ENCODE assay signal across 1 cellular context in the genomic region with DNA sequence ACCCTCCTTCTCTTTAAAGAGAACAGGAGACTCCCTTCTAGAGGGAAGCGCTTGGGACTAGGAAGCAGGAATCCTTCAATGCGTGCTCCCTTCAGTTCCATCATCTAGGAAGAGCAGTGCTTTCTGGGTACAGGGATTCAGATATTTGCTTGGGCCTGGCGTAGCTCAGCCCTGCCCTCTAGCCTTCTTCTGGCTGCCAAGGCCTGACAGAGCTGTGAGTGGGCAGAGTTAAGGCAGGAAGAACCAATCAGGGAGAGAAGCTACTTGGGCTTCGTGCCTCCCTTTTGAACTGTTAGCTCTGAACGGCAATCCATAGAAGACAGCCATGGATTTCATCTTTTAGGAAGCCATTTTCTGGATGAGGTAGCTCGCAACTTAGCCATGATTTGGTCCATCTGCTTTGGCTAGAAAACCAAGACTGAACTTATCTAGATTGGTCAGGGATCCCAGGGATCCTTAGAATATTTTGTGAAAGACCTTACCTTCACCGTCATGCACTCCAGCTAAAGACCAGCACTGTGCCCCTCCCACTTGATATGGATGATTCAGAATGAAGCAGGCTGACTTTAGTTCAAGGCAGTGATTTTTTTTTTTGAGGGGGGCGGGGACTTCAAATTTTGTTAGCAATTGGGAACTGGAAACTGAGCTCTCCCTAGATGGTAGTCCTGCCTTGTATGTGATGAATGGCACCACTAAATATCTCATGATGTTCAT.
TF ChIP-seq lines count a peak whose summit lies in the region.

No MANE protein-coding gene starts in this region.

TF ChIP-seq in HepG2, 621 proteins besides CTCF, POLR2A, EP300 and RAD21:
- TF ChIP-seq, protein P1, sequence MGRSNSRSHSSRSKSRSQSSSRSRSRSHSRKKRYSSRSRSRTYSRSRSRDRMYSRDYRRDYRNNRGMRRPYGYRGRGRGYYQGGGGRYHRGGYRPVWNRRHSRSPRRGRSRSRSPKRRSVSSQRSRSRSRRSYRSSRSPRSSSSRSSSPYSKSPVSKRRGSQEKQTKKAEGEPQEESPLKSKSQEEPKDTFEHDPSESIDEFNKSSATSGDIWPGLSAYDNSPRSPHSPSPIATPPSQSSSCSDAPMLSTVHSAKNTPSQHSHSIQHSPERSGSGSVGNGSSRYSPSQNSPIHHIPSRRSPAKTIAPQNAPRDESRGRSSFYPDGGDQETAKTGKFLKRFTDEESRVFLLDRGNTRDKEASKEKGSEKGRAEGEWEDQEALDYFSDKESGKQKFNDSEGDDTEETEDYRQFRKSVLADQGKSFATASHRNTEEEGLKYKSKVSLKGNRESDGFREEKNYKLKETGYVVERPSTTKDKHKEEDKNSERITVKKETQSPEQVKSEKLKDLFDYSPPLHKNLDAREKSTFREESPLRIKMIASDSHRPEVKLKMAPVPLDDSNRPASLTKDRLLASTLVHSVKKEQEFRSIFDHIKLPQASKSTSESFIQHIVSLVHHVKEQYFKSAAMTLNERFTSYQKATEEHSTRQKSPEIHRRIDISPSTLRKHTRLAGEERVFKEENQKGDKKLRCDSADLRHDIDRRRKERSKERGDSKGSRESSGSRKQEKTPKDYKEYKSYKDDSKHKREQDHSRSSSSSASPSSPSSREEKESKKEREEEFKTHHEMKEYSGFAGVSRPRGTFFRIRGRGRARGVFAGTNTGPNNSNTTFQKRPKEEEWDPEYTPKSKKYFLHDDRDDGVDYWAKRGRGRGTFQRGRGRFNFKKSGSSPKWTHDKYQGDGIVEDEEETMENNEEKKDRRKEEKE (IDR thresholded peaks at IDR 0.05) = no peak
- TF ChIP-seq SNRNP70 (IDR thresholded peaks at IDR 0.05; ENCODE audit: low read depth, low read length) = no peak
- no peak for TF ChIP-seq MZF1 (CRISPR knock-in tag; IDR thresholded peaks at IDR 0.05; ENCODE audit: borderline replicate concordance)
- TF ChIP-seq ZNF644 (CRISPR knock-in tag; IDR thresholded peaks at IDR 0.05; ENCODE audit: low read depth) = no peak
- TF ChIP-seq ATM (IDR thresholded peaks at IDR 0.05; ENCODE audit: borderline replicate concordance) = no peak
- TF ChIP-seq ZNF619 (CRISPR knock-in tag; IDR thresholded peaks at IDR 0.05) = no peak
- no peak for TF ChIP-seq RBM22 (optimal IDR thresholded peaks at IDR 0.05; ENCODE audit: low read length)
- no peak for TF ChIP-seq ZNF205 (CRISPR knock-in tag; IDR thresholded peaks at IDR 0.05)
- no peak for TF ChIP-seq CCDC6 (CRISPR knock-in tag; IDR thresholded peaks at IDR 0.05)
- TF ChIP-seq, protein P2, sequence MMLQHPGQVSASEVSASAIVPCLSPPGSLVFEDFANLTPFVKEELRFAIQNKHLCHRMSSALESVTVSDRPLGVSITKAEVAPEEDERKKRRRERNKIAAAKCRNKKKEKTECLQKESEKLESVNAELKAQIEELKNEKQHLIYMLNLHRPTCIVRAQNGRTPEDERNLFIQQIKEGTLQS (CRISPR knock-in tag; IDR thresholded peaks at IDR 0.05) = no peak
- TF ChIP-seq JUNB (CRISPR knock-in tag; IDR thresholded peaks at IDR 0.05; ENCODE audit: borderline replicate concordance) = no peak
- no peak for TF ChIP-seq HDAC2 (CRISPR knock-in tag; IDR thresholded peaks at IDR 0.05)
- TF ChIP-seq, protein P3, sequence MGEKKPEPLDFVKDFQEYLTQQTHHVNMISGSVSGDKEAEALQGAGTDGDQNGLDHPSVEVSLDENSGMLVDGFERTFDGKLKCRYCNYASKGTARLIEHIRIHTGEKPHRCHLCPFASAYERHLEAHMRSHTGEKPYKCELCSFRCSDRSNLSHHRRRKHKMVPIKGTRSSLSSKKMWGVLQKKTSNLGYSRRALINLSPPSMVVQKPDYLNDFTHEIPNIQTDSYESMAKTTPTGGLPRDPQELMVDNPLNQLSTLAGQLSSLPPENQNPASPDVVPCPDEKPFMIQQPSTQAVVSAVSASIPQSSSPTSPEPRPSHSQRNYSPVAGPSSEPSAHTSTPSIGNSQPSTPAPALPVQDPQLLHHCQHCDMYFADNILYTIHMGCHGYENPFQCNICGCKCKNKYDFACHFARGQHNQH (CRISPR knock-in tag; IDR thresholded peaks at IDR 0.05) = no peak
- TF ChIP-seq, protein P4, sequence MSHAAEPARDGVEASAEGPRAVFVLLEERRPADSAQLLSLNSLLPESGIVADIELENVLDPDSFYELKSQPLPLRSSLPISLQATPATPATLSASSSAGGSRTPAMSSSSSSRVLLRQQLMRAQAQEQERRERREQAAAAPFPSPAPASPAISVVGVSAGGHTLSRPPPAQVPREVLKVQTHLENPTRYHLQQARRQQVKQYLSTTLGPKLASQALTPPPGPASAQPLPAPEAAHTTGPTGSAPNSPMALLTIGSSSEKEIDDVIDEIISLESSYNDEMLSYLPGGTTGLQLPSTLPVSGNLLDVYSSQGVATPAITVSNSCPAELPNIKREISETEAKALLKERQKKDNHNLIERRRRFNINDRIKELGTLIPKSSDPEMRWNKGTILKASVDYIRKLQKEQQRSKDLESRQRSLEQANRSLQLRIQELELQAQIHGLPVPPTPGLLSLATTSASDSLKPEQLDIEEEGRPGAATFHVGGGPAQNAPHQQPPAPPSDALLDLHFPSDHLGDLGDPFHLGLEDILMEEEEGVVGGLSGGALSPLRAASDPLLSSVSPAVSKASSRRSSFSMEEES (CRISPR knock-in tag; IDR thresholded peaks at IDR 0.05) = no peak
